Comparison of ENCODE assay signal across 20 cellular contexts in the genomic region with DNA sequence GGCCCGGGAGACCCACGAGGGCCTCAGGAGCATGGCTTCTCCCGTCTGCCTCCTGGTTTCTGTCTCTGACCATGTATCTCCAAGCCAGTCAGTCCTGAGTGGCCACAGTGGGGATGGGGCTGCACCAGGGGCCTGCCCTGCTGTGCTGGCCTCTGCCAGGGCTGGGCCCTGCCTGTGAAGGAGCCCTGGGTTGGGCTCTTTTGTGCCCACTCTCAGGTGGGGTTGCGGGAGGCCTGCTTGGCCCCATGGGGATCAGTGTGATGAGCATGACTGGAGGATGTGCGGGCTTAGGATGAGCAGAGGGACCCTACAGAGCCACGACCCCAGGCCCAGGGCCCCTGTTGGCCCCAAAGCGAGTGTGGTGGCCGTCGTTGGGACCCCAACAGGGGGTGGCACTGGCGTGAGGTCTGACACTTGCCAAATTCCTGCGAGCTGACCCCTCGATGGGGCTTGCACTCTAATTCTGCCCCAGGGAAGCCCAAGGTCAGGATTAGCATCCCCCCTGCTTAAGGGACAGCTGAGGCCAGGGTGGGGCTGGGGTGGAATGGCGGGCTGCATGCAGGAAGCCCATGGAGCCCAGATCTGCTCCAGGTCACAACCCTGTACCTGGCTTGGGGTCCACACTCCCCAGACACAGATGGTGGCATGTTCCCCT.
DNase-seq lines count a peak whose midpoint lies in the region; ATAC-seq, FAIRE-seq and TF ChIP-seq lines count a peak whose summit lies in the region.
"Had no signal": no experiment of that assay in that cellular context is flagged by ENCODE, and none has a peak within 500 bp of the region (broad histone marks: within the 10 kb centered on the region; RNA-seq: fewer than 3 reads in every experiment).

No MANE protein-coding gene starts in this region.

- H3K9me3 Mint-ChIP-seq in activated CD4-positive, alpha-beta T cell treated with anti-CD3 and anti-CD28 coated beads for 36 hours (ENCODE audit: low read depth) = no peaks in the 10 kb centered on the region
- H3K9me3 Mint-ChIP-seq in stimulated activated naive B cell treated with anti-CD40 and anti-IgM and Interleukin-4, amounts not matched to agents 10 μg/mL and 1 μg/mL and 100 μg/mL, for 72 hours = no peaks in the 10 kb centered on the region
- H3K9me3 Mint-ChIP-seq: activated naive CD4-positive, alpha-beta T cell treated with anti-CD3 and anti-CD28 coated beads, Interleukin-2, amount 50 U/mL, for 72 hours had no signal

- H3K36me3 ChIP-seq in WERI-Rb-1 = no peaks in the 10 kb centered on the region
- H3K36me3 ChIP-seq in kidney (ENCODE audit: control insufficient read depth in 1 of 2, insufficient read depth in 2 of 2, low read length in 2 of 2) = no peaks in the 10 kb centered on the region
- H3K36me3 ChIP-seq: brain microvascular endothelial cell had no signal

- POLR2A ChIA-PET in activated CD4-positive, alpha-beta T cell treated with anti-CD3 and anti-CD28 coated beads for 36 hours (lab: Charles Lee) = no interaction called here

- no peaks in the 10 kb centered on the region for H3K36me3 Mint-ChIP-seq in activated CD4-positive, alpha-beta T cell treated with anti-CD3 and anti-CD28 coated beads for 36 hours (ENCODE audit: low read depth)
- no peaks in the 10 kb centered on the region for H3K36me3 Mint-ChIP-seq in stimulated activated naive B cell treated with anti-CD40 and anti-IgM and Interleukin-4, amounts not matched to agents 10 μg/mL and 1 μg/mL and 100 μg/mL, for 72 hours
- H3K36me3 Mint-ChIP-seq: activated naive CD4-positive, alpha-beta T cell treated with anti-CD3 and anti-CD28 coated beads, Interleukin-2, amount 50 U/mL, for 72 hours had no signal

- H3K27ac Mint-ChIP-seq in activated CD4-positive, alpha-beta T cell treated with anti-CD3 and anti-CD28 coated beads for 36 hours = no peak overlapping the region
- no peak overlapping the region for H3K27ac Mint-ChIP-seq in stimulated activated naive B cell treated with anti-CD40 and anti-IgM and Interleukin-4, amounts not matched to agents 10 μg/mL and 1 μg/mL and 100 μg/mL, for 72 hours
- H3K27ac Mint-ChIP-seq: activated naive CD4-positive, alpha-beta T cell treated with anti-CD3 and anti-CD28 coated beads, Interleukin-2, amount 50 U/mL, for 72 hours; B cell had no signal

- TF ChIP-seq CTCF in WERI-Rb-1 (IDR thresholded peaks at IDR 0.05; ENCODE audit: low read depth, low read length) = no peak
- TF ChIP-seq CTCF in kidney (IDR thresholded peaks at IDR 0.05; ENCODE audit: borderline replicate concordance, extremely low read depth, insufficient read depth) = no peak

- CTCF ChIA-PET in activated CD4-positive, alpha-beta T cell treated with anti-CD3 and anti-CD28 coated beads for 36 hours (lab: Charles Lee) = no interaction called here

- H3K4me3 Mint-ChIP-seq in activated CD4-positive, alpha-beta T cell treated with anti-CD3 and anti-CD28 coated beads for 36 hours = no peak overlapping the region
- no peak overlapping the region for H3K4me3 Mint-ChIP-seq in stimulated activated naive B cell treated with anti-CD40 and anti-IgM and Interleukin-4, amounts not matched to agents 10 μg/mL and 1 μg/mL and 100 μg/mL, for 72 hours
- H3K4me3 Mint-ChIP-seq: B cell had no signal

- peaks cover 5% of the 10 kb centered on the region for H3K27me3 Mint-ChIP-seq in activated CD4-positive, alpha-beta T cell treated with anti-CD3 and anti-CD28 coated beads for 36 hours
- peaks cover 31 to 35% of the 10 kb centered on the region in 2 donors for H3K27me3 Mint-ChIP-seq in stimulated activated naive B cell treated with anti-CD40 and anti-IgM and Interleukin-4, amounts not matched to agents 10 μg/mL and 1 μg/mL and 100 μg/mL, for 72 hours

- no peak for FAIRE-seq in kidney (lab: Jason Lieb, UNC)
- FAIRE-seq: frontal cortex had no signal

- no peaks in the 10 kb centered on the region for H3K27me3 ChIP-seq in WERI-Rb-1 (ENCODE audit: insufficient read depth, low read depth, severe bottlenecking)

- peaks cover 2% of the 10 kb centered on the region for H3K4me1 Mint-ChIP-seq in activated CD4-positive, alpha-beta T cell treated with anti-CD3 and anti-CD28 coated beads for 36 hours
- peaks cover 0 to 4% of the 10 kb centered on the region in 2 donors for H3K4me1 Mint-ChIP-seq in stimulated activated naive B cell treated with anti-CD40 and anti-IgM and Interleukin-4, amounts not matched to agents 10 μg/mL and 1 μg/mL and 100 μg/mL, for 72 hours

- no peak for ATAC-seq in activated CD4-positive, alpha-beta T cell treated with anti-CD3 and anti-CD28 coated beads for 36 hours
- no peak for ATAC-seq in sciatic nerve
- ATAC-seq in stimulated activated naive B cell treated with anti-CD40 and anti-IgM and Interleukin-4, amounts not matched to agents 10 μg/mL and 1 μg/mL and 100 μg/mL, for 72 hours (replicated peaks) = no peak
- ATAC-seq: activated naive CD4-positive, alpha-beta T cell treated with anti-CD3 and anti-CD28 coated beads, Interleukin-2, amount 50 U/mL, for 72 hours had no signal

- no peak overlapping the region for H3K9ac ChIP-seq in kidney (ENCODE audit: low read length in 2 of 2)

- intact Hi-C loops in activated CD4-positive, alpha-beta T cell treated with anti-CD3 and anti-CD28 coated beads for 36 hours (cut with DNase I, micrococcal nuclease) = no loop called here
- intact Hi-C loops in kidney (cut with DNase I) = no loop called here
- intact Hi-C loops in sciatic nerve (cut with DNase I) = no loop called here

- H3K9me3 ChIP-seq in WERI-Rb-1 (ENCODE audit: severe bottlenecking) (no peaks in the 10 kb centered on the region), kidney (ENCODE audit: control insufficient read depth in 1 of 2, low read length in 2 of 2) (no peaks in the 10 kb centered on the region)

- no peaks in the 10 kb centered on the region for H3K4me1 ChIP-seq in kidney (ENCODE audit: control insufficient read depth in 1 of 2, insufficient read depth in 1 of 2, low read depth in 1 of 2, low read length in 2 of 2)

- H3K4me3 ChIP-seq in WERI-Rb-1 (ENCODE audit: low read depth, low read length) (no peak overlapping the region), kidney (ENCODE audit: low read length in 2 of 2) (no peak overlapping the region)
- H3K4me3 ChIP-seq: smooth muscle cell had no signal

- peak; percentile 2 for DNase-seq in activated CD4-positive, alpha-beta T cell treated with anti-CD3 and anti-CD28 coated beads for 36 hours
- no peak for DNase-seq in activated CD4-positive, alpha-beta T cell treated with anti-CD3 and anti-CD28 coated beads for 4 hours
- DNase-seq in WERI-Rb-1 (peak; percentile 4), kidney (peak; percentile 54), sciatic nerve (ENCODE audit: low spot score) (peak; percentile 49), NCI-H187 (lab: John Stamatoyannopoulos, UW) (no peak)
- no peak for DNase-seq in stimulated activated naive B cell treated with anti-CD40 and anti-IgM and Interleukin-4, amounts not matched to agents 10 μg/mL and 1 μg/mL and 100 μg/mL, for 72 hours
- no peak for DNase-seq in activated CD4-positive, alpha-beta T cell treated with anti-CD3 and anti-CD28 coated beads for 48 hours
- DNase-seq: brain microvascular endothelial cell, GDM1, NCI-H1694 treated with DMSO at 0.1 percent for 48 hours, NCI-H345 had no signal

- H3K27ac ChIP-seq in WERI-Rb-1 (no peak overlapping the region), kidney (ENCODE audit: low read depth in 2 of 2, low read length in 2 of 2) (no peak overlapping the region)
- H3K27ac ChIP-seq: 22Rv1, brain microvascular endothelial cell, epithelial cell of prostate, HL-60, VCaP had no signal

Comparison
In these comparisons a context has a peak if more than half of its experiments do, and no peak if none do; other contexts are left out.
1. DNase-seq: peak in activated CD4-positive, alpha-beta T cell treated with anti-CD3 and anti-CD28 coated beads for 36 hours (single experiment), WERI-Rb-1 (single experiment), kidney (single experiment) and sciatic nerve (single experiment); none in activated CD4-positive, alpha-beta T cell treated with anti-CD3 and anti-CD28 coated beads for 4 hours (0 of 2), stimulated activated naive B cell treated with anti-CD40 and anti-IgM and Interleukin-4, amounts not matched to agents 10 μg/mL and 1 μg/mL and 100 μg/mL, for 72 hours (single experiment), activated CD4-positive, alpha-beta T cell treated with anti-CD3 and anti-CD28 coated beads for 48 hours (single experiment) and NCI-H187 (0 of 2).